ENCODE assay signal across 28 cellular contexts in the genomic region with DNA sequence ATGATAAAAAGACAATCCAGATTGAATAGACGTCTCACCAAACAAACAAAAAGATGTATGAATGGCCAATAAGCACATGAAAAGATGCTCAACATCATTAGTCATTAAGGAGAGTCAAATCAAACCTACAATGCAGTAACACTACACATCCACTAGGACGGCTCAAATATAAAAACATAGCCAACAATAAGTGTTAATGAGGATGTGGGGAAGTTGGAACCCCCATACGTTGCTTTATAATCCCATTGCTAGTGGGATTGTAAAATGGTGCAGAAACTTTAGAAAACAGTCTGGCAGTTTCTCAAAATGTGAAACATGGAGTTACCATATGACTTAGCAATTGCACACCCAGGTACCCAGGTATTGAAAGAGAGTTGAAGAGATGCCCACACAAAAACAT. TPM values are rescaled to one million over a fixed set of nuclear protein-coding genes. Genes with fewer than 3 reads are reported as not detected.
DNase-seq lines count a peak whose midpoint lies in the region; ATAC-seq and TF ChIP-seq lines count a peak whose summit lies in the region.
"Had no signal": no experiment of that assay in that cellular context is flagged by ENCODE, and none has a peak within 500 bp of the region (broad histone marks: within the 10 kb centered on the region; RNA-seq: fewer than 3 reads in every experiment).

No MANE protein-coding gene starts in this region.

- H3K27me3 ChIP-seq in WERI-Rb-1 (ENCODE audit: insufficient read depth, low read depth, severe bottlenecking) (peaks cover 75% of the 10 kb centered on the region), foreskin keratinocyte (no peaks in the 10 kb centered on the region), tibial nerve (no peaks in the 10 kb centered on the region)
- H3K27me3 ChIP-seq: stomach had no signal

- no peak overlapping the region for H3K27ac ChIP-seq in C4-2B
- H3K27ac ChIP-seq in WERI-Rb-1 = no peak overlapping the region
- H3K27ac ChIP-seq in foreskin keratinocyte = no peak overlapping the region
- H3K27ac ChIP-seq in tibial nerve = no peak overlapping the region
- H3K27ac ChIP-seq: prostate gland, stomach had no signal

- no peak for ATAC-seq in foreskin keratinocyte
- ATAC-seq: effector memory CD8-positive, alpha-beta T cell had no signal

- peaks cover 21% of the 10 kb centered on the region for H3K9me3 ChIP-seq in WERI-Rb-1 (ENCODE audit: severe bottlenecking)
- H3K9me3 ChIP-seq in tibial nerve = peaks cover 0 to 20% (median 3%) of the 10 kb centered on the region in 4 donors
- H3K9me3 ChIP-seq: prostate gland had no signal

- no peak for TF ChIP-seq EP300 in tibial nerve (IDR thresholded peaks at IDR 0.05)

- no peak for TF ChIP-seq POLR2A in tibial nerve (IDR thresholded peaks at IDR 0.05)

- peak; percentile 36 for TF ChIP-seq CTCF in C4-2B (conservative IDR thresholded peaks at IDR 0.05)
- TF ChIP-seq CTCF in GM12874 (IDR thresholded peaks at IDR 0.05; ENCODE audit: insufficient read depth, low read depth, low read length) = peak; percentile 18; the same call in 1 of the 2 replicates
- peak; percentile 42 for TF ChIP-seq CTCF in WERI-Rb-1 (IDR thresholded peaks at IDR 0.05; ENCODE audit: low read depth, low read length)
- TF ChIP-seq CTCF in foreskin keratinocyte (conservative IDR thresholded peaks at IDR 0.05) = peak; percentile 36
- TF ChIP-seq CTCF in tibial nerve (IDR thresholded peaks at IDR 0.05) = no peak

- DNase-seq in WERI-Rb-1 = no peak
- DNase-seq in foreskin keratinocyte = no peak
- DNase-seq in HuH-7.5 (ENCODE audit: low spot score) = no peak
- DNase-seq in OCI-M1 (lab: John Stamatoyannopoulos, UW) = no peak
- no peak for DNase-seq in tibial nerve (ENCODE audit: low spot score in 2 of 2)
- DNase-seq in NCI-H774 (lab: John Stamatoyannopoulos, UW) = no peak
- DNase-seq: ACHN; activated CD4-positive, alpha-beta memory T cell treated with anti-CD3 and anti-CD28 coated beads for 36 hours; activated naive CD4-positive, alpha-beta T cell treated with anti-CD3 and anti-CD28 coated beads, Interleukin-2, amount 10 ng/mL, durations not matched to agents 7 days and 5 days; activated T-cell treated with anti-CD3 and anti-CD28 coated beads, Interleukin-2, amount 50 U/mL, for 24 hours; aorta; CD4-positive, CD25-positive, alpha-beta regulatory T cell; DMS53; effector memory CD8-positive, alpha-beta T cell; KG1; naive B cell; NCI-H1092 treated with DMSO at 0.1 percent for 48 hours; NCI-H524 treated with DMSO at 0.1 percent for 48 hours; stimulated activated CD4-positive, alpha-beta T cell treated with anti-CD3 and anti-CD28 coated beads, Interleukin-2, amount 100 ng/mL, for 48 hours; stomach had no signal

- H3K4me1 ChIP-seq in foreskin keratinocyte (peaks cover 10% of the 10 kb centered on the region), tibial nerve (no peaks in the 10 kb centered on the region)
- H3K4me1 ChIP-seq: prostate gland, stomach had no signal

- H3K36me3 ChIP-seq in WERI-Rb-1 = no peaks in the 10 kb centered on the region
- no peaks in the 10 kb centered on the region for H3K36me3 ChIP-seq in tibial nerve
- H3K36me3 ChIP-seq: prostate gland, stomach had no signal

- H3K4me3 ChIP-seq in WERI-Rb-1 (ENCODE audit: low read depth, low read length) = no peak overlapping the region
- H3K4me3 ChIP-seq in tibial nerve = no peak overlapping the region
- H3K4me3 ChIP-seq: prostate gland, stomach had no signal

- 74 to 76% methylated on average over 3 of the region's 3 CpGs for WGBS in tibial nerve, 2 donors

RNA-seq across cellular contexts. Expression of gene IL24, which starts 14.7 kb away (rescaled TPM):
- total RNA-seq in foreskin keratinocyte (2.3 and 4.5 TPM in 2 replicates), tibial nerve (not detected)
- polyA plus RNA-seq in foreskin keratinocyte = 2.2 and 4.8 TPM in 2 replicates
- total RNA-seq: aorta; CD4-positive, CD25-positive, alpha-beta regulatory T cell; lung microvascular endothelial cell; prostate gland; skeletal muscle tissue; stomach; urinary bladder had no signal
- polyA plus RNA-seq: aorta had no signal

RNA-seq across cellular contexts. Expression of gene IL20, which starts 17.1 kb away (rescaled TPM):
- total RNA-seq in foreskin keratinocyte (0.41 and 0.74 TPM in 2 replicates), tibial nerve (not detected)
- 0.22 and 0.33 TPM in 2 replicates for polyA plus RNA-seq in foreskin keratinocyte
- total RNA-seq: activated CD4-positive, alpha-beta memory T cell treated with anti-CD3 and anti-CD28 coated beads for 36 hours; aorta; CD4-positive, CD25-positive, alpha-beta regulatory T cell; lung microvascular endothelial cell; prostate gland; SK-MEL-5; skeletal muscle tissue; stomach; T-helper 2 cell treated with Interferon-gamma antibody and Interleukin-4, amounts not matched to agents 100 ng/mL and 5 ng/mL, for 36 hours; urinary bladder had no signal
- polyA plus RNA-seq: aorta; CD4-positive, CD25-positive, alpha-beta regulatory T cell; urinary bladder had no signal

RNA-seq across cellular contexts. Expression of gene FCMR, which starts 39.2 kb away (rescaled TPM):
- total RNA-seq in foreskin keratinocyte (3.4 and 3.5 TPM in 2 replicates), tibial nerve (1 to 10 TPM; 1.8 to 3.1 (median 2.6) TPM)
- polyA plus RNA-seq in foreskin keratinocyte = 8.8 and 8.9 TPM in 2 replicates
- total RNA-seq: lung microvascular endothelial cell had no signal

Comparison
In these comparisons a context has a peak if more than half of its experiments do, and no peak if none do; other contexts are left out.
1. CTCF ChIP-seq: peak in C4-2B (single experiment), GM12874 (single experiment), WERI-Rb-1 (single experiment) and foreskin keratinocyte (single experiment); none in tibial nerve (0 of 5).